In the genomic region with DNA sequence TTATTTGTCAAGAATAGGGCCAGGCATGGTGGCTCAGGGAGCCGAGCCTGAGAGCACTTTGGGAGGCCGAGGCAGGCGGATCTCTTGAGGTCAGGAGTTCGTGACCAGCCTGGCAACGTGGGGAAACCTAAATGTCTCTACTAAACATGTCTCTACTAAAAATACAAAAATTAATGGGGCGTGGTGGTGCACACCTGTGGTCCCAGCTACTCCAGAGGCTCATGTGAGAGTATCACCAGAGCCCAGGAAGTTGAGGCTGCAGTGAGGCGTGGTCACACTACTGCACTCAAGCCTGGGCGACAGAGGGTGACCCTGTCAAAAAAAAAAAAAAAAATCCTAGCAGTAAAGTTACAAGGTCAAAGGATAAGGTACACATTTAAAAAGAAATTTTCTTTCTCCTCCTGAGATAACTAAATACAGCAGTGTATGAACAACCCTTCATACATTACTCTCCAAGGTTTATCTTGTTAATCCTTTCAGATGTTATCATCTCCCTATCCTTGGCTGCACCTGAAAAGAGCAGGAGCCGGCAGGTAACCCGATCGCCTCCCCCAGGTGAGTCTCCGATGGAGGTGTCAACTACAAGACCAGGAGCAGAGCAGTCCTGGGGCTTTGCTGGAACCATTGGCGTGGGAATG, we compare ENCODE assay signal across 8 cellular contexts.
A peak's percentile ranks its signal among the peaks of the same experiment; 100 is the strongest.
DNase-seq lines count a peak whose midpoint lies in the region; ATAC-seq and TF ChIP-seq lines count a peak whose summit lies in the region.

No MANE protein-coding gene starts in this region.

- peak overlapping the region; percentile 99 for H3K27ac ChIP-seq in tibial artery

- no peaks in the 10 kb centered on the region for H3K9me3 ChIP-seq in tibial artery

- intact Hi-C loops in activated T-helper 1 cell treated with anti-CD3 and anti-CD28 coated beads, Interleukin-12 subunit alpha, Interleukin-12 subunit beta, Interleukin-2, Interleukin-4 antibody, amounts not matched to agents 30 ng/mL and 10 ng/mL and 1 ng/mL, durations not matched to agents 14 hours and 24 hours and 36 hours (cut with micrococcal nuclease): loop anchor here (5.0 kb wide), 2 partner anchors 118 to 122 kb away; a partner anchor contains a TSS
- intact Hi-C loops in tibial artery (cut with DNase I; ENCODE audit: low total_unique reads): no loop called here

- no peak for ATAC-seq in activated T-cell treated with anti-CD3 and anti-CD28 coated beads, Interleukin-2, amount 50 U/mL, for 72 hours (replicated peaks in 1 of 2)

- peak overlapping the region; percentile 87 for H3K4me3 ChIP-seq in kidney epithelial cell (ENCODE audit: low read depth, low read length)
- H3K4me3 ChIP-seq in tibial artery: peak overlapping the region; percentile 90 to 94

- H3K27me3 ChIP-seq in kidney epithelial cell (ENCODE audit: control insufficient read depth, insufficient read depth, low read length) (no peaks in the 10 kb centered on the region), tibial artery (no peaks in the 10 kb centered on the region)

- H3K36me3 ChIP-seq in kidney epithelial cell (ENCODE audit: control insufficient read depth, insufficient read depth, low read length): no peaks in the 10 kb centered on the region
- H3K36me3 ChIP-seq in tibial artery: no peaks in the 10 kb centered on the region

- H3K9me3 Mint-ChIP-seq in activated T-cell treated with anti-CD3 and anti-CD28 coated beads, Interleukin-2, amount 50 U/mL, for 72 hours: no peaks in the 10 kb centered on the region
- H3K9me3 Mint-ChIP-seq in activated T-helper 1 cell treated with anti-CD3 and anti-CD28 coated beads, Interleukin-12 subunit alpha, Interleukin-12 subunit beta, Interleukin-2, Interleukin-4 antibody, amounts not matched to agents 30 ng/mL and 10 ng/mL and 1 ng/mL, durations not matched to agents 14 hours and 24 hours and 36 hours: peaks cover 3% of the 10 kb centered on the region

- peaks cover 0 to 11% (median 3%) of the 10 kb centered on the region in 4 donors for H3K4me1 ChIP-seq in tibial artery

- H3K27ac Mint-ChIP-seq in activated T-cell treated with anti-CD3 and anti-CD28 coated beads, Interleukin-2, amount 50 U/mL, for 72 hours: no peak overlapping the region
- H3K27ac Mint-ChIP-seq in activated T-helper 1 cell treated with anti-CD3 and anti-CD28 coated beads, Interleukin-12 subunit alpha, Interleukin-12 subunit beta, Interleukin-2, Interleukin-4 antibody, amounts not matched to agents 30 ng/mL and 10 ng/mL and 1 ng/mL, durations not matched to agents 14 hours and 24 hours and 36 hours: no peak overlapping the region

- DNase-seq in activated T-cell treated with anti-CD3 and anti-CD28 coated beads, Interleukin-2, amount 50 U/mL, for 72 hours: no peak
- DNase-seq in activated T-cell treated with anti-CD3 and anti-CD28 coated beads for 4 hours: no peak
- no peak for DNase-seq in activated T-helper 1 cell treated with anti-CD3 and anti-CD28 coated beads, Interleukin-12 subunit alpha, Interleukin-12 subunit beta, Interleukin-2, Interleukin-4 antibody, amounts not matched to agents 30 ng/mL and 10 ng/mL and 1 ng/mL, durations not matched to agents 14 hours and 24 hours and 36 hours (ENCODE audit: low spot score)
- DNase-seq in kidney epithelial cell (ENCODE audit: low read depth): no peak
- no peak for DNase-seq in tibial artery
- no peak for DNase-seq in AG20443 (ENCODE audit: low spot score)
- DNase-seq in 8988T: no peak
- DNase-seq in amniotic stem cell (lab: John Stamatoyannopoulos, UW): no peak

- H3K27me3 Mint-ChIP-seq in activated T-cell treated with anti-CD3 and anti-CD28 coated beads, Interleukin-2, amount 50 U/mL, for 72 hours (ENCODE audit: low read depth): peaks cover 5% of the 10 kb centered on the region
- H3K27me3 Mint-ChIP-seq in activated T-helper 1 cell treated with anti-CD3 and anti-CD28 coated beads, Interleukin-12 subunit alpha, Interleukin-12 subunit beta, Interleukin-2, Interleukin-4 antibody, amounts not matched to agents 30 ng/mL and 10 ng/mL and 1 ng/mL, durations not matched to agents 14 hours and 24 hours and 36 hours (ENCODE audit: insufficient read depth): peaks cover 21% of the 10 kb centered on the region

- TF ChIP-seq CTCF in kidney epithelial cell (IDR thresholded peaks at IDR 0.05; ENCODE audit: insufficient read depth, low read length, poor library complexity, severe bottlenecking) (no peak), tibial artery (IDR thresholded peaks at IDR 0.05) (no peak)

- peak overlapping the region; percentile 94 to 97 for H3K4me3 Mint-ChIP-seq in activated T-cell treated with anti-CD3 and anti-CD28 coated beads, Interleukin-2, amount 50 U/mL, for 72 hours
- H3K4me3 Mint-ChIP-seq in activated T-helper 1 cell treated with anti-CD3 and anti-CD28 coated beads, Interleukin-12 subunit alpha, Interleukin-12 subunit beta, Interleukin-2, Interleukin-4 antibody, amounts not matched to agents 30 ng/mL and 10 ng/mL and 1 ng/mL, durations not matched to agents 14 hours and 24 hours and 36 hours: peak overlapping the region; percentile 81

- no peaks in the 10 kb centered on the region for H3K36me3 Mint-ChIP-seq in activated T-cell treated with anti-CD3 and anti-CD28 coated beads, Interleukin-2, amount 50 U/mL, for 72 hours (ENCODE audit: insufficient read depth in 2 of 2)
- no peaks in the 10 kb centered on the region for H3K36me3 Mint-ChIP-seq in activated T-helper 1 cell treated with anti-CD3 and anti-CD28 coated beads, Interleukin-12 subunit alpha, Interleukin-12 subunit beta, Interleukin-2, Interleukin-4 antibody, amounts not matched to agents 30 ng/mL and 10 ng/mL and 1 ng/mL, durations not matched to agents 14 hours and 24 hours and 36 hours (ENCODE audit: low read depth)

- H3K4me1 Mint-ChIP-seq in activated T-cell treated with anti-CD3 and anti-CD28 coated beads, Interleukin-2, amount 50 U/mL, for 72 hours (ENCODE audit: low read depth): peaks cover 17% of the 10 kb centered on the region
- peaks cover 19% of the 10 kb centered on the region for H3K4me1 Mint-ChIP-seq in activated T-helper 1 cell treated with anti-CD3 and anti-CD28 coated beads, Interleukin-12 subunit alpha, Interleukin-12 subunit beta, Interleukin-2, Interleukin-4 antibody, amounts not matched to agents 30 ng/mL and 10 ng/mL and 1 ng/mL, durations not matched to agents 14 hours and 24 hours and 36 hours (ENCODE audit: low read depth)
